Comparison of ENCODE assay signal across 27 cellular contexts in genomic region chr1:36937371-36937770, GRCh38.
"Had no signal": no experiment of that assay in that cellular context is flagged by ENCODE, and none has a peak within 500 bp of the region (broad histone marks: within the 10 kb centered on the region; RNA-seq: fewer than 3 reads in every experiment).

No MANE protein-coding gene starts in this region.

- H3K36me3 ChIP-seq: ascending aorta, breast epithelium, cardiac muscle cell, colonic mucosa had no signal

- H3K4me1 ChIP-seq: ascending aorta, breast epithelium, colonic mucosa had no signal

- H3K9me3 ChIP-seq: ascending aorta, breast epithelium, colonic mucosa had no signal

- H3K27ac ChIP-seq: ascending aorta, breast epithelium, cardiac muscle cell, colonic mucosa, dorsolateral prefrontal cortex had no signal

- DNase-seq: activated CD4-positive, alpha-beta memory T cell treated with anti-CD3 and anti-CD28 coated beads for 36 hours; activated CD4-positive, alpha-beta T cell treated with anti-CD3 and anti-CD28 coated beads for 36 hours; activated CD4-positive, alpha-beta T cell treated with anti-CD3 and anti-CD28 coated beads, Interleukin-2, amount 10 ng/mL, durations not matched to agents 24 days and 14 days; activated CD4-positive, CD25-positive, alpha-beta regulatory T cell; activated CD4-positive, CD25-positive, alpha-beta regulatory T cell treated with anti-CD3 and anti-CD28 coated beads, Interleukin-2, amount 50 U/mL, for 72 hours; activated CD8-positive, alpha-beta memory T cell treated with anti-CD3 and anti-CD28 coated beads, Interleukin-2, amount 50 U/mL, for 48 hours; activated CD8-positive, alpha-beta T cell treated with anti-CD3 and anti-CD28 coated beads, Interleukin-2, amount 10 ng/mL, durations not matched to agents 7 days and 5 days; activated gamma-delta T cell; activated naive CD4-positive, alpha-beta T cell; activated naive CD4-positive, alpha-beta T cell treated with anti-CD3 and anti-CD28 coated beads, Interleukin-2, amount 10 ng/mL, durations not matched to agents 7 days and 5 days; activated naive CD8-positive, alpha-beta T cell treated with anti-CD3 and anti-CD28 coated beads, Interleukin-2, amount 10 ng/mL, durations not matched to agents 7 days and 5 days; activated T-cell treated with anti-CD3 and anti-CD28 coated beads for 4 hours; activated T-cell treated with anti-CD3 and anti-CD28 coated beads, Interleukin-2, amount 50 U/mL, for 24 hours; activated T-cell treated with anti-CD3 and anti-CD28 coated beads, Interleukin-2, amount 50 U/mL, for 72 hours; central memory CD4-positive, alpha-beta T cell; cerebellar nuclear complex; colonic mucosa; dorsolateral prefrontal cortex; effector memory CD4-positive, alpha-beta T cell; endodermal cell; foreskin fibroblast; head of caudate nucleus; T-helper 17 cell; T1000 had no signal

- H3K27me3 ChIP-seq: ascending aorta had no signal

- H3K4me3 ChIP-seq: ascending aorta, breast epithelium, cardiac muscle cell, colonic mucosa, dorsolateral prefrontal cortex had no signal
